ENCODE assay signal across 16 cellular contexts in genomic region chr7:47314248-47314647, GRCh38.
DNase-seq lines count a peak whose midpoint lies in the region; ATAC-seq, FAIRE-seq and TF ChIP-seq lines count a peak whose summit lies in the region.
"Had no signal": no experiment of that assay in that cellular context is flagged by ENCODE, and none has a peak within 500 bp of the region (broad histone marks: within the 10 kb centered on the region; RNA-seq: fewer than 3 reads in every experiment).

No MANE protein-coding gene starts in this region.

- BruUV-seq in Panc1 (replicated peaks; lab: Mats Ljungman, UMichigan): no TSS peak

- H3K9me3 ChIP-seq in Panc1 (ENCODE audit: control insufficient read depth, insufficient read depth, low read depth, low read length) (no peaks in the 10 kb centered on the region), subcutaneous abdominal adipose tissue (ENCODE audit: control insufficient read depth in 5 of 5, low read length in 5 of 5) (peaks cover 0 to 2% (median 0%) of the 10 kb centered on the region in 5 donors), kidney (ENCODE audit: control insufficient read depth in 1 of 2, low read length in 2 of 2) (no peaks in the 10 kb centered on the region)
- H3K9me3 ChIP-seq: prostate gland, suprapubic skin had no signal

- H3K4me1 ChIP-seq in Panc1 (ENCODE audit: control insufficient read depth, insufficient read depth, low read length) (peaks cover 11% of the 10 kb centered on the region), subcutaneous abdominal adipose tissue (ENCODE audit: control insufficient read depth in 5 of 5, insufficient read depth in 5 of 5, low read length in 5 of 5) (peaks cover 2 to 51% (median 29%) of the 10 kb centered on the region in 5 donors), kidney (ENCODE audit: control insufficient read depth in 1 of 2, insufficient read depth in 1 of 2, low read depth in 1 of 2, low read length in 2 of 2) (peaks cover 19 to 22% of the 10 kb centered on the region in 2 donors)
- H3K4me1 ChIP-seq: prostate gland had no signal

- H3K9me3 Mint-ChIP-seq in nephron progenitor cell: peaks cover 28% of the 10 kb centered on the region

- FAIRE-seq in kidney (lab: Jason Lieb, UNC): no peak
- FAIRE-seq: G401.6, GM12891, keratinocyte had no signal

- H3K36me3 ChIP-seq in Panc1 (ENCODE audit: control insufficient read depth, insufficient read depth, low read length) (peaks cover 42% of the 10 kb centered on the region), subcutaneous abdominal adipose tissue (ENCODE audit: control insufficient read depth in 5 of 5, insufficient read depth in 5 of 5, low read length in 5 of 5) (peaks cover 3 to 29% (median 13%) of the 10 kb centered on the region in 5 donors), kidney (ENCODE audit: control insufficient read depth in 1 of 2, insufficient read depth in 2 of 2, low read length in 2 of 2) (peaks cover 8 to 15% of the 10 kb centered on the region in 2 donors)
- H3K36me3 ChIP-seq: prostate gland, suprapubic skin had no signal

- no peaks in the 10 kb centered on the region for H3K27me3 ChIP-seq in Panc1 (ENCODE audit: control insufficient read depth, insufficient read depth, low read length)
- H3K27me3 ChIP-seq in subcutaneous abdominal adipose tissue (ENCODE audit: control insufficient read depth in 5 of 5, insufficient read depth in 4 of 5, low read length in 5 of 5): no peaks in the 10 kb centered on the region
- H3K27me3 ChIP-seq: suprapubic skin had no signal

- no peak for DNase-seq in Panc1 (ENCODE audit: low read depth, low spot score)
- peak; percentile 72 for DNase-seq in cerebellar cortex (ENCODE audit: low spot score)
- no peak for DNase-seq in nephron progenitor cell
- DNase-seq in kidney: no peak
- no peak for DNase-seq in T1000 (lab: John Stamatoyannopoulos, UW)
- no peak for DNase-seq in NCI-H510A (lab: John Stamatoyannopoulos, UW)
- DNase-seq: activated CD8-positive, alpha-beta memory T cell treated with anti-CD3 and anti-CD28 coated beads for 24 hours; Calu3; NCI-H1092; T-cell had no signal

- no peak for TF ChIP-seq CTCF in Panc1 (IDR thresholded peaks at IDR 0.05)
- TF ChIP-seq CTCF in nephron progenitor cell (IDR thresholded peaks at IDR 0.05): no peak
- no peak for TF ChIP-seq CTCF in kidney (IDR thresholded peaks at IDR 0.05; ENCODE audit: borderline replicate concordance, extremely low read depth, insufficient read depth)

- in situ Hi-C loops in Panc1 (cut with HindIII; ENCODE audit: low pct_unique_long_range_greater_than_20kb, low sequenced_read_pairs): no loop called here

- H3K27me3 Mint-ChIP-seq in nephron progenitor cell (ENCODE audit: low read depth, poor library complexity): no peaks in the 10 kb centered on the region

- no peak overlapping the region for H3K4me3 Mint-ChIP-seq in nephron progenitor cell
- H3K4me3 Mint-ChIP-seq: T-cell had no signal

- CTCF ChIA-PET in Panc1 (lab: Charles Lee): no interaction called here

- H3K36me3 Mint-ChIP-seq in nephron progenitor cell (ENCODE audit: low read depth): peaks cover 54% of the 10 kb centered on the region
- H3K36me3 Mint-ChIP-seq: T-cell had no signal

- intact Hi-C loops in Panc1 (cut with micrococcal nuclease; ENCODE audit: unreplicated experiment) (no loop called here), kidney (cut with DNase I) (no loop called here)

- ATAC-seq in Panc1: peak; percentile 22
- ATAC-seq: T-cell had no signal

- peaks cover 56% of the 10 kb centered on the region for H3K4me1 Mint-ChIP-seq in nephron progenitor cell

- H3K4me3 ChIP-seq in Panc1 (ENCODE audit: low read depth in 2 of 2, low read length in 2 of 2): no peak overlapping the region
- H3K4me3 ChIP-seq in subcutaneous abdominal adipose tissue (ENCODE audit: low read depth in 1 of 5, low read length in 5 of 5): no peak overlapping the region
- no peak overlapping the region for H3K4me3 ChIP-seq in kidney (ENCODE audit: low read length in 2 of 2)
- H3K4me3 ChIP-seq: prostate gland, suprapubic skin had no signal

- H3K9ac ChIP-seq in subcutaneous abdominal adipose tissue (ENCODE audit: low read length in 5 of 5): no peak overlapping the region
- H3K9ac ChIP-seq in kidney (ENCODE audit: low read length in 2 of 2): no peak overlapping the region

- POLR2A ChIA-PET in Panc1 (lab: Charles Lee): interaction anchor here (0.5 to 0.6 kb wide), 2 partner anchors 40 to 362 kb away, joined by 3 read pairs; no protein-coding TSS in a partner anchor

- no peak overlapping the region for H3K27ac ChIP-seq in Panc1 (ENCODE audit: low read length)
- H3K27ac ChIP-seq in subcutaneous abdominal adipose tissue (ENCODE audit: low read depth, low read length): peak overlapping the region; percentile 37
- H3K27ac ChIP-seq in kidney (ENCODE audit: low read depth in 2 of 2, low read length in 2 of 2): peak overlapping the region in 1 of 2 donors; percentile 17
- H3K27ac ChIP-seq: prostate gland had no signal

- peak overlapping the region; percentile 44 for H3K27ac Mint-ChIP-seq in nephron progenitor cell
- H3K27ac Mint-ChIP-seq: T-cell had no signal
